In genomic region chr3:171874251-171874679, GRCh38 we compare ENCODE assay signal across 9 cellular contexts. TPM values are rescaled to one million over a fixed set of nuclear protein-coding genes. Genes with fewer than 3 reads are reported as not detected.
DNase-seq lines count a peak whose midpoint lies in the region; ATAC-seq, FAIRE-seq and TF ChIP-seq lines count a peak whose summit lies in the region.
"Had no signal": no experiment of that assay in that cellular context is flagged by ENCODE, and none has a peak within 500 bp of the region (broad histone marks: within the 10 kb centered on the region; RNA-seq: fewer than 3 reads in every experiment).

No MANE protein-coding gene starts in this region.

- TF ChIP-seq POLR2A in upper lobe of left lung (IDR thresholded peaks at IDR 0.05) = no peak

- peaks cover 17 to 47% of the 10 kb centered on the region in 2 donors for H3K4me1 ChIP-seq in left lung
- peaks cover 36 to 42% (median 39%) of the 10 kb centered on the region in 4 donors for H3K4me1 ChIP-seq in upper lobe of left lung

- TF ChIP-seq CTCF in bronchial epithelial cell (IDR thresholded peaks at IDR 0.05; ENCODE audit: insufficient read depth, low read length, severe bottlenecking) = no peak
- no peak for TF ChIP-seq CTCF in left lung (IDR thresholded peaks at IDR 0.05)
- TF ChIP-seq CTCF in upper lobe of left lung (IDR thresholded peaks at IDR 0.05) = no peak

- H3K36me3 ChIP-seq in bronchial epithelial cell (ENCODE audit: control insufficient read depth, insufficient read depth, low read length) (no peaks in the 10 kb centered on the region), left lung (no peaks in the 10 kb centered on the region), upper lobe of left lung (no peaks in the 10 kb centered on the region)

- intact Hi-C loops in left lung (cut with DNase I) = no loop called here

- TF ChIP-seq EP300 in Ishikawa (IDR thresholded peaks at IDR 0.05; ENCODE audit: borderline replicate concordance) (peak; percentile 89), upper lobe of left lung (IDR thresholded peaks at IDR 0.05) (peak in 3 of 4 donors; percentile 4 to 64 (median 33))

- ATAC-seq in left lung = peak; percentile 69
- peak; percentile 70 to 83 for ATAC-seq in upper lobe of left lung (ENCODE audit: low FRiP score in 2 of 2)
- no peak for ATAC-seq in HG03565 (IDR thresholded peaks at IDR 0.05; ENCODE audit: unreplicated experiment)
- ATAC-seq: Panc1 had no signal

- H3K27me3 ChIP-seq in bronchial epithelial cell (ENCODE audit: control insufficient read depth, insufficient read depth, low read length) (no peaks in the 10 kb centered on the region), left lung (no peaks in the 10 kb centered on the region), upper lobe of left lung (no peaks in the 10 kb centered on the region)

- H3K9me3 ChIP-seq in left lung (no peaks in the 10 kb centered on the region), upper lobe of left lung (no peaks in the 10 kb centered on the region)

- FAIRE-seq in bronchial epithelial cell (lab: Jason Lieb, UNC) = no peak

- DNase-seq in bronchial epithelial cell (ENCODE audit: low read depth) (peak; percentile 85), left lung (no peak), upper lobe of left lung (peak in 1 of 2 donors; percentile 35), T-helper 2 cell (no peak), SHP77 (lab: John Stamatoyannopoulos, UW) (no peak)
- DNase-seq: stimulated activated CD4-positive, alpha-beta T cell treated with anti-CD3 and anti-CD28 coated beads, Interleukin-4, amount 100 ng/mL, for 4 hours had no signal

- 24 to 28% methylated on average over 2 of the region's 2 CpGs for WGBS in upper lobe of left lung, 2 donors

- no peak; the same call in 1 of the 2 replicates for TF ChIP-seq RAD21 in Ishikawa (IDR thresholded peaks at IDR 0.05; ENCODE audit: low read depth)

- H3K27ac ChIP-seq in left lung (peak overlapping the region; percentile 74 to 75), upper lobe of left lung (peak overlapping the region; percentile 54 to 87 (median 66))

- H3K4me3 ChIP-seq in bronchial epithelial cell (ENCODE audit: low read depth, low read length) (no peak overlapping the region), left lung (no peak overlapping the region), upper lobe of left lung (no peak overlapping the region)

TF ChIP-seq in Ishikawa, 13 proteins besides CTCF, POLR2A, EP300 and RAD21:
- TF ChIP-seq TAF1 (IDR thresholded peaks at IDR 0.05; ENCODE audit: low read depth) (peak; percentile 76), MAX (IDR thresholded peaks at IDR 0.05) (peak; percentile 54), FOXM1 (IDR thresholded peaks at IDR 0.05; ENCODE audit: borderline replicate concordance, low read depth) (peak; percentile 73; the same call in 1 of the 2 replicates), CREB1 (IDR thresholded peaks at IDR 0.05; ENCODE audit: low read depth) (no peak), NFIC (IDR thresholded peaks at IDR 0.05) (peak; percentile 71), TEAD4 (IDR thresholded peaks at IDR 0.05) (peak; percentile 95), YY1 (IDR thresholded peaks at IDR 0.05; ENCODE audit: low read depth) (peak; percentile 51; the same call in 1 of the 2 replicates), ZBTB7A (IDR thresholded peaks at IDR 0.05; ENCODE audit: low read depth) (no peak), TCF12 (IDR thresholded peaks at IDR 0.05; ENCODE audit: low read depth) (peak; percentile 75; the same call in 1 of the 2 replicates), CEBPB (IDR thresholded peaks at IDR 0.05) (peak; percentile 63; the same call in 1 of the 2 replicates)

RNA-seq across cellular contexts. Expression of gene TMEM212, which starts 31.1 kb away (rescaled TPM):
- not detected in 2 replicates for total RNA-seq in bronchial epithelial cell
- 1 to 10 TPM in 1 of 2 donors, not detected in 1; 2.3 TPM for total RNA-seq in left lung
- 10 to 100 TPM in 1 of 6 donors, 1 to 10 TPM in 4, under 1 TPM in 1; 0.11 to 20.8 (median 3.7) TPM for total RNA-seq in upper lobe of left lung
